ENCODE assay signal across 21 cellular contexts in genomic region chr12:132497514-132498405, GRCh38.
"Had no signal": no experiment of that assay in that cellular context is flagged by ENCODE, and none has a peak within 500 bp of the region (broad histone marks: within the 10 kb centered on the region; RNA-seq: fewer than 3 reads in every experiment).

No MANE protein-coding gene starts in this region.

- H3K27me3 Mint-ChIP-seq: activated CD4-positive, alpha-beta memory T cell treated with anti-CD3 and anti-CD28 coated beads for 36 hours; activated naive CD8-positive, alpha-beta T cell; progenitor cell of endocrine pancreas had no signal

- H3K36me3 ChIP-seq: left ventricle myocardium inferior, ovary, right lobe of liver, suprapubic skin had no signal

- H3K27ac Mint-ChIP-seq: activated CD4-positive, alpha-beta memory T cell treated with anti-CD3 and anti-CD28 coated beads for 36 hours; activated naive CD8-positive, alpha-beta T cell; activated T-helper 2 cell treated with anti-CD3 and anti-CD28 coated beads, Interferon-gamma antibody, Interleukin-2, Interleukin-4, amounts not matched to agents 10 μg/mL and 5 μg/mL and 100 μg/mL, durations not matched to agents 14 hours and 24 hours and 36 hours had no signal

- H3K27ac ChIP-seq: left ventricle myocardium inferior, ovary, right lobe of liver, suprapubic skin, tibial artery had no signal

- H3K9me3 ChIP-seq: left ventricle myocardium inferior, ovary, right lobe of liver, suprapubic skin, tibial artery had no signal

- H3K9me3 Mint-ChIP-seq: activated CD4-positive, alpha-beta memory T cell treated with anti-CD3 and anti-CD28 coated beads for 36 hours; activated T-helper 2 cell treated with anti-CD3 and anti-CD28 coated beads, Interferon-gamma antibody, Interleukin-2, Interleukin-4, amounts not matched to agents 10 μg/mL and 5 μg/mL and 100 μg/mL, durations not matched to agents 14 hours and 24 hours and 36 hours; nephron progenitor cell had no signal

- H3K4me3 Mint-ChIP-seq: activated CD4-positive, alpha-beta memory T cell treated with anti-CD3 and anti-CD28 coated beads for 36 hours; activated naive CD8-positive, alpha-beta T cell; nephron progenitor cell had no signal

- H3K4me3 ChIP-seq: left ventricle myocardium inferior, lung, ovary, right lobe of liver, suprapubic skin, tibial artery had no signal

- ATAC-seq: activated CD4-positive, CD25-positive, alpha-beta regulatory T cell treated with anti-CD3 and anti-CD28 coated beads, Interleukin-2, amount 50 U/mL, for 24 hours; right lobe of liver had no signal

- DNase-seq: activated CD4-positive, alpha-beta memory T cell treated with anti-CD3 and anti-CD28 coated beads for 36 hours; activated CD4-positive, alpha-beta T cell treated with anti-CD3 and anti-CD28 coated beads for 48 hours; activated CD8-positive, alpha-beta memory T cell treated with anti-CD3 and anti-CD28 coated beads, Interleukin-2, amount 50 U/mL, for 48 hours; activated T-cell treated with anti-CD3 and anti-CD28 coated beads, Interleukin-2, amount 50 U/mL, for 48 hours; anterior cingulate cortex; dermis blood vessel endothelial cell; effector CD4-positive, alpha-beta T cell; left ventricle myocardium inferior; mesendoderm; nephron progenitor cell; ovary; right lobe of liver; stimulated activated CD4-positive, alpha-beta T cell treated with anti-CD3 and anti-CD28 coated beads, Interleukin-12 subunit alpha, Interleukin-12 subunit beta, amount 100 ng/mL, for 4 hours; stimulated activated CD4-positive, alpha-beta T cell treated with anti-CD3 and anti-CD28 coated beads, Interleukin-4, amount 100 ng/mL, for 1 hour; tibial artery had no signal

- H3K36me3 Mint-ChIP-seq: activated CD4-positive, alpha-beta memory T cell treated with anti-CD3 and anti-CD28 coated beads for 36 hours; activated naive CD8-positive, alpha-beta T cell had no signal
